8 cellular contexts compared by ENCODE assay signal in the genomic region with DNA sequence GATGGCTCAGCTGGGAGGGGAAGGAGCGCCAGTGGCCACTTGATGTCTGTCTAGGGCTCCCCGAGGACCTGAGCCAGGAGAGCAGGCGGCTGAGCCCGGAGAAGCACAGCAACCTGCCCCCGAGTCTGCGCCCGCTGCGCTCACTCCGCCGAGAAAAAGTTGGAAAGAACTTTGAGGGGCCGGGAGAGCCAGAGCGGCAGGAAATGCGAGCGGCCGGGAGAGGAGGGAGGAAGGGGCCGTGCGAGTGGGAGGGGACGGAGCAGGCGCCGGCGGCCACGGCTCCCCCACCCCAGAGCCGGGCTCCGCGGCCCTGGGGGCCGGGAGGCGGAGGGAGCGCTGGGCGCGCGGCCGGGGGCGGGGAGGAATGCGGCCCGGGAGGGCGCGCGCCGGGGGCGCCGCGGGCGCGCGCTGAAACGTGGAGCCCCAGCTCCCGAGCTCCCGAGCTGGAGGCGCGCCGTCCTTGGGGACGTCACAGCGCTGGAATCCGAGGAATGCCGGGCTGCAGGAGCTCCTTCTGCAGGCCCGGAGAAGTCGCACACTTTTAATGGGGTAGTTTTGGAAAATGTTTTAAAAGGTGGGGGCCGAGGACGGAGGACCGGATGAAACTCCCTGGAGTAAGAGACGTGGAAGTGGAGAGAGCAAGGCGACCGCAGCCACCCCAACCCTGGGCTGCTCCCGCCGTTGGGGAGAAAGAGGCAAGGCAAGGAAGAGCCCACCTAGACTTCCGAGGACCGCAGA. TPM values are rescaled to one million over a fixed set of nuclear protein-coding genes. Genes with fewer than 3 reads are reported as not detected.
DNase-seq lines count a peak whose midpoint lies in the region; ATAC-seq, FAIRE-seq and TF ChIP-seq lines count a peak whose summit lies in the region.

A gene (minus strand): TSS at position 167 of the 738 bp plus-strand sequence. CDS start 86,799 bp downstream, outside the sequence.

- peak within 1 kb of the TSS; percentile 98 for H3K4ac ChIP-seq in trophoblast cell (ENCODE audit: low read depth, low read length)

- H4K12ac ChIP-seq in trophoblast cell (ENCODE audit: low read depth, low read length): peak within 1 kb of the TSS; percentile 99

- CTCF ChIA-PET in Caco-2 (lab: Charles Lee): interaction anchor here (0.6 to 2.4 kb wide), 8 partner anchors 22 to 222 kb away, joined by 3 to 11 read pairs (median 3); no protein-coding TSS in a partner anchor

- H3K27ac ChIP-seq in right cardiac atrium (ENCODE audit: low read length) (peak within 1 kb of the TSS; percentile 98), trophoblast cell (ENCODE audit: low read depth, low read length) (peak within 1 kb of the TSS; percentile 100)

- peak within 1 kb of the TSS; percentile 100 for H4K8ac ChIP-seq in trophoblast cell (ENCODE audit: low read depth, low read length)

- peak within 1 kb of the TSS; percentile 100 for H2BK120ac ChIP-seq in trophoblast cell (ENCODE audit: insufficient read depth, low read length, poor library complexity)

- H3K4me1 Mint-ChIP-seq in Caco-2 (ENCODE audit: low read depth, unreplicated experiment): peaks cover 36% of the 10 kb centered on the region

- FAIRE-seq in GM19239 (lab: Jason Lieb, UNC): no peak

- peak; percentile 92 to 95 for ATAC-seq in right cardiac atrium

- H3K36me3 Mint-ChIP-seq in Caco-2 (ENCODE audit: insufficient read depth, unreplicated experiment): peaks cover 56% of the 10 kb centered on the region

- no TSS peak for BruUV-seq in Caco-2 (replicated peaks; lab: Mats Ljungman, UMichigan)

- peak within 1 kb of the TSS; percentile 98 for H3K9ac ChIP-seq in trophoblast cell (ENCODE audit: low read length)

- POLR2A ChIA-PET in Caco-2 (lab: Charles Lee): interaction anchor here (0.5 to 2.3 kb wide), 25 partner anchors 10 to 1943 kb away, joined by 3 to 19 read pairs (median 4); a partner anchor contains a TSS

- WGBS in right cardiac atrium: under 1% methylated on average over 67 of the region's 67 CpGs
- WGBS in trophoblast cell (ENCODE audit: extremely low coverage, insufficient coverage, insufficient read length): no CpG with 5 or more reads among the region's 67 CpGs

- H2BK12ac ChIP-seq in trophoblast cell (ENCODE audit: low read length): peak within 1 kb of the TSS; percentile 99

- peak within 1 kb of the TSS; percentile 98 for H2AFZ ChIP-seq in trophoblast cell (ENCODE audit: insufficient read depth, low read length, poor library complexity)

- H3K27ac Mint-ChIP-seq in Caco-2 (ENCODE audit: unreplicated experiment): peak within 1 kb of the TSS; percentile 97

- peak within 1 kb of the TSS; percentile 100 for H4K91ac ChIP-seq in trophoblast cell (ENCODE audit: low read depth, low read length)

- no peaks in the 10 kb centered on the region for H3K27me3 Mint-ChIP-seq in Caco-2 (ENCODE audit: insufficient read depth, unreplicated experiment)

- TF ChIP-seq CTCF in Caco-2 (IDR thresholded peaks at IDR 0.05; ENCODE audit: insufficient read depth in 1 of 2, low read depth in 1 of 2, low read length in 1 of 2, severe bottlenecking in 1 of 2, unreplicated experiment in 1 of 2): peak; percentile 36 to 50
- TF ChIP-seq CTCF in GM20000 (IDR thresholded peaks at IDR 0.05; ENCODE audit: extremely low read depth, missing control alignments): no peak

- peak within 1 kb of the TSS; percentile 94 for H3K4me3 ChIP-seq in Caco-2 (ENCODE audit: low read depth, low read length)
- peak within 1 kb of the TSS; percentile 89 for H3K4me3 ChIP-seq in right cardiac atrium (ENCODE audit: low read length)
- peak within 1 kb of the TSS; percentile 95 for H3K4me3 ChIP-seq in trophoblast cell (ENCODE audit: low read depth, low read length)

- DNase-seq in Caco-2 (peak; percentile 96), GM20000 (ENCODE audit: low spot score) (peak; percentile 78), NCI-H2227 treated with DMSO at 0.1 percent for 48 hours (lab: John Stamatoyannopoulos, UW) (peak; percentile 43), astrocyte of the hippocampus (ENCODE audit: low read depth, low spot score) (peak; percentile 99), right cardiac atrium (peak; percentile 90 to 96 (median 95)), trophoblast cell (peak; percentile 93 to 97), GM19239 (ENCODE audit: insufficient read length, low spot score) (no peak)
- no peak for DNase-seq in stimulated activated CD4-positive, alpha-beta T cell treated with anti-CD3 and anti-CD28 coated beads, Interleukin-4, amount 100 ng/mL, for 24 hours

- H3K27me3 ChIP-seq in Caco-2 (replicated peaks; ENCODE audit: control insufficient read depth, insufficient read depth, low read length): no peaks in the 10 kb centered on the region
- H3K27me3 ChIP-seq in right cardiac atrium (ENCODE audit: control insufficient read depth, insufficient read depth): no peaks in the 10 kb centered on the region
- no peaks in the 10 kb centered on the region for H3K27me3 ChIP-seq in trophoblast cell (ENCODE audit: insufficient read depth, low read length)

- H3K9me3 ChIP-seq in Caco-2 (no peaks in the 10 kb centered on the region), right cardiac atrium (ENCODE audit: control insufficient read depth, low read length) (no peaks in the 10 kb centered on the region), trophoblast cell (ENCODE audit: insufficient read depth, low read depth, low read length) (no peaks in the 10 kb centered on the region)

- peak within 1 kb of the TSS; percentile 99 for H3K4me2 ChIP-seq in trophoblast cell (ENCODE audit: low read length)

- H3K9me3 Mint-ChIP-seq in Caco-2 (ENCODE audit: unreplicated experiment): no peaks in the 10 kb centered on the region

- H3K36me3 ChIP-seq in Caco-2 (ENCODE audit: control insufficient read depth, insufficient read depth, low read length) (no peaks in the 10 kb centered on the region), trophoblast cell (ENCODE audit: control insufficient read depth in 1 of 2, insufficient read depth in 2 of 2, low read length in 2 of 2) (no peaks in the 10 kb centered on the region)

- peaks cover 31% of the 10 kb centered on the region for H3K79me1 ChIP-seq in trophoblast cell (ENCODE audit: low read length)

- peak within 1 kb of the TSS; percentile 84 for H3K23ac ChIP-seq in trophoblast cell (ENCODE audit: low read length)

- peak within 1 kb of the TSS; percentile 100 for H2BK5ac ChIP-seq in trophoblast cell (ENCODE audit: low read depth, low read length, poor library complexity)

- peak within 1 kb of the TSS; percentile 84 for H2AK5ac ChIP-seq in trophoblast cell (ENCODE audit: low read length)

- H3K79me2 ChIP-seq in trophoblast cell (ENCODE audit: control insufficient read depth, insufficient read depth, low read length, poor library complexity): peaks cover 35% of the 10 kb centered on the region

- H3K4me1 ChIP-seq in Caco-2 (peaks cover 50% of the 10 kb centered on the region), right cardiac atrium (ENCODE audit: control insufficient read depth, insufficient read depth, low read length) (peaks cover 8% of the 10 kb centered on the region), trophoblast cell (ENCODE audit: control insufficient read depth in 1 of 2, insufficient read depth in 2 of 2, low read length in 2 of 2) (peaks cover 15 to 24% of the 10 kb centered on the region in 2 experiments)

- H3K14ac ChIP-seq in trophoblast cell (ENCODE audit: low read length): peak within 1 kb of the TSS; percentile 97

- H3K4me3 Mint-ChIP-seq in Caco-2 (ENCODE audit: unreplicated experiment): peak within 1 kb of the TSS; percentile 81

- intact Hi-C loops in Caco-2 (cut with micrococcal nuclease; ENCODE audit: unreplicated experiment): loop anchor here (1.0 to 5.0 kb wide), 8 partner anchors 34 to 269 kb away; a partner anchor contains a TSS
- intact Hi-C loops in right cardiac atrium (cut with DNase I): loop anchor here in 1 of 4 donors (10.0 kb wide), 1 partner anchor 147 kb away; no protein-coding TSS in a partner anchor

- peak within 1 kb of the TSS; percentile 98 for H3K18ac ChIP-seq in trophoblast cell (ENCODE audit: low read length)

RNA-seq across cellular contexts. Expression of the gene that starts here (rescaled TPM):
- total RNA-seq in Caco-2 (2022) (103 and 108 TPM in 2 replicates), right cardiac atrium (10 to 100 TPM; 15.7 to 35.1 (median 18.9) TPM)
- 4.7 TPM for polyA plus RNA-seq in right cardiac atrium
- 40.3 and 40.4 TPM in 2 replicates for polyA plus RNA-seq in trophoblast cell (2013)

Comparison
In these comparisons a context has a peak if more than half of its experiments do, and no peak if none do; other contexts are left out.
1. DNase-seq: peak in Caco-2 (2 of 2), GM20000 (single experiment), NCI-H2227 treated with DMSO at 0.1 percent for 48 hours (single experiment), astrocyte of the hippocampus (single experiment), right cardiac atrium (3 of 3) and trophoblast cell (2 of 2); none in stimulated activated CD4-positive, alpha-beta T cell treated with anti-CD3 and anti-CD28 coated beads, Interleukin-4, amount 100 ng/mL, for 24 hours (single experiment) and GM19239 (single experiment).
2. Peak in every context shown above with its lines, with median percentiles within 50 percentile points of each other: H3K4me3 ChIP-seq.